ENCODE assay signal across 31 cellular contexts in genomic region chr7:126222782-126223181, GRCh38.
"Had no signal": no experiment of that assay in that cellular context is flagged by ENCODE, and none has a peak within 500 bp of the region (broad histone marks: within the 10 kb centered on the region; RNA-seq: fewer than 3 reads in every experiment).

No MANE protein-coding gene starts in this region.

- H2AFZ ChIP-seq: PC-9 had no signal

- DNase-seq: activated CD4-positive, alpha-beta T cell treated with anti-CD3 and anti-CD28 coated beads, Interleukin-2, amount 10 ng/mL, durations not matched to agents 24 days and 14 days; activated CD4-positive, alpha-beta T cell treated with anti-CD3 and anti-CD28 coated beads, Interleukin-2, amount 50 U/mL, for 4 hours; activated CD8-positive, alpha-beta T cell treated with anti-CD3 and anti-CD28 coated beads for 36 hours; activated gamma-delta T cell; activated naive CD4-positive, alpha-beta T cell treated with Interleukin-2 at 50 U/mL for 16 hours; activated naive CD8-positive, alpha-beta T cell treated with anti-CD3 and anti-CD28 coated beads, Interleukin-2, amount 10 ng/mL, durations not matched to agents 7 days and 5 days; activated T-cell treated with anti-CD3 and anti-CD28 coated beads, Interleukin-2, amount 50 U/mL, for 1 hour; activated T-cell treated with anti-CD3 and anti-CD28 coated beads, Interleukin-2, amount 50 U/mL, for 72 hours; amygdala; Karpas-422; NCI-H1105 treated with DMSO at 0.1 percent for 48 hours; NCI-H1436; NCI-H1694; NCI-H1930; NCI-H2081 treated with DMSO at 0.1 percent for 48 hours; NCI-H226; NCI-H446 treated with DMSO at 0.1 percent for 48 hours; NCI-H524; NCI-H69; NCI-H82; NK-92 treated with Interleukin-12 subunit alpha and Interleukin-12 subunit beta, amount 100 ng/mL, for 24 hours; PC-9; Right ventricle myocardium superior; SW 1271; T-helper 1 cell; T1000 had no signal

- H3K4me3 ChIP-seq: ascending aorta, cardiac muscle cell, PC-9 had no signal

- H3K9me3 Mint-ChIP-seq: activated naive CD4-positive, alpha-beta T cell treated with anti-CD3 and anti-CD28 coated beads, Interleukin-2, amount 50 U/mL, for 24 hours had no signal

- H3K27me3 Mint-ChIP-seq: activated CD4-positive, alpha-beta T cell treated with anti-CD3 and anti-CD28 coated beads, Interleukin-2, amount 10 ng/mL, durations not matched to agents 24 days and 14 days; activated CD8-positive, alpha-beta T cell treated with anti-CD3 and anti-CD28 coated beads for 36 hours; activated naive CD4-positive, alpha-beta T cell treated with anti-CD3 and anti-CD28 coated beads, Interleukin-2, amount 50 U/mL, for 24 hours; activated naive CD8-positive, alpha-beta T cell treated with anti-CD3 and anti-CD28 coated beads, Interleukin-2, amount 10 ng/mL, durations not matched to agents 7 days and 5 days; central memory CD8-positive, alpha-beta T cell had no signal

- H3K4me3 Mint-ChIP-seq: activated CD4-positive, alpha-beta T cell treated with anti-CD3 and anti-CD28 coated beads, Interleukin-2, amount 10 ng/mL, durations not matched to agents 24 days and 14 days; activated CD8-positive, alpha-beta T cell treated with anti-CD3 and anti-CD28 coated beads for 36 hours; activated naive CD4-positive, alpha-beta T cell treated with anti-CD3 and anti-CD28 coated beads, Interleukin-2, amount 50 U/mL, for 24 hours; activated naive CD8-positive, alpha-beta T cell treated with anti-CD3 and anti-CD28 coated beads, Interleukin-2, amount 10 ng/mL, durations not matched to agents 7 days and 5 days; activated T-cell treated with anti-CD3 and anti-CD28 coated beads, Interleukin-2, amount 50 U/mL, for 72 hours; central memory CD8-positive, alpha-beta T cell had no signal

- H3K36me3 ChIP-seq: ascending aorta, cardiac muscle cell had no signal

- H3K36me3 Mint-ChIP-seq: activated naive CD4-positive, alpha-beta T cell treated with anti-CD3 and anti-CD28 coated beads, Interleukin-2, amount 50 U/mL, for 24 hours; activated naive CD8-positive, alpha-beta T cell treated with anti-CD3 and anti-CD28 coated beads, Interleukin-2, amount 10 ng/mL, durations not matched to agents 7 days and 5 days had no signal

- ATAC-seq: activated CD8-positive, alpha-beta T cell treated with anti-CD3 and anti-CD28 coated beads for 36 hours; activated T-cell treated with anti-CD3 and anti-CD28 coated beads, Interleukin-2, amount 50 U/mL, for 72 hours had no signal

- H3K27ac Mint-ChIP-seq: activated CD4-positive, alpha-beta T cell treated with anti-CD3 and anti-CD28 coated beads, Interleukin-2, amount 10 ng/mL, durations not matched to agents 24 days and 14 days; activated CD8-positive, alpha-beta T cell treated with anti-CD3 and anti-CD28 coated beads for 36 hours; activated naive CD4-positive, alpha-beta T cell treated with anti-CD3 and anti-CD28 coated beads, Interleukin-2, amount 50 U/mL, for 24 hours; activated naive CD8-positive, alpha-beta T cell treated with anti-CD3 and anti-CD28 coated beads, Interleukin-2, amount 10 ng/mL, durations not matched to agents 7 days and 5 days; activated T-cell treated with anti-CD3 and anti-CD28 coated beads, Interleukin-2, amount 50 U/mL, for 72 hours; activated T-helper 2 cell treated with anti-CD3 and anti-CD28 coated beads, Interferon-gamma antibody, Interleukin-2, Interleukin-4, amounts not matched to agents 10 μg/mL and 5 μg/mL and 100 μg/mL, durations not matched to agents 14 hours and 24 hours and 36 hours had no signal

- H3K27ac ChIP-seq: ascending aorta, cardiac muscle cell, PC-9 had no signal

- H3K4me1 ChIP-seq: ascending aorta had no signal

- H3K4me2 ChIP-seq: PC-9 had no signal

- H3K4me1 Mint-ChIP-seq: activated CD4-positive, alpha-beta T cell treated with anti-CD3 and anti-CD28 coated beads, Interleukin-2, amount 10 ng/mL, durations not matched to agents 24 days and 14 days; activated naive CD4-positive, alpha-beta T cell treated with anti-CD3 and anti-CD28 coated beads, Interleukin-2, amount 50 U/mL, for 24 hours; activated naive CD8-positive, alpha-beta T cell treated with anti-CD3 and anti-CD28 coated beads, Interleukin-2, amount 10 ng/mL, durations not matched to agents 7 days and 5 days; central memory CD8-positive, alpha-beta T cell had no signal

- H3K27me3 ChIP-seq: ascending aorta, cardiac muscle cell had no signal
